In the genomic region with DNA sequence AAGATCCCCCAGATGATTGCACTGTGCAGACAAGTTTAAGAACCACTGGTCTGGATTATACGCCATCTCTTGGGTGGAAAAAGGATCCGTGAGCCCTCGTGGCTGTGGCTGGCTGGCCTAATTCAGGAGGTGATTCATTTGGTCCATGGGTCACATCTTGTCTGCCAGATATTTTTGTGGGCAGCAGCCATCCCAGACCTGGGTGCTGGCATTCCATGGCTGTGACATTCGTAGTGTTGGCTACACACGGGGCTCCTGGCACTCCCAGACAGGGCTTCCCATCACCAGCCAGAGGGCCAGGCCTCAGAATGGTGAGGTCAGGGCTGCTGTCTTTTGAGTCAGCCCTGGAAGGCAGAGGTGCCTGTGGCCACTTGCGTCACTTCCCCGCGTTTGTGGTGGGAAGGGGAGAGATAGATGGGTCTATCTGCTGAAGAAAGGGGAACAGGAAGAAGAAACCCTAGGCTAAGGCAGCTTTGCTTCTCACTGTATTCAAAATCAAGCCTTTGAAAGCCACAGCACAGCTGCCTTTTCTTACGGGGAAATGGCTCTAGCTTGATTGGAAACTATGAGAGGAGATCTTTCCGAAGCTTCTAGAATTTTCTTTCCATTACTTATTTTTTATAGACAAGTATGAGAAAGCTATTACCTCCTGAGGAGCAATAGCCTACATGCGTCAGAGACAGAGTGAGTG, we compare ENCODE assay signal across 1 cellular context.
TF ChIP-seq lines count a peak whose summit lies in the region.

No MANE protein-coding gene starts in this region.

TF ChIP-seq in K562, 482 proteins besides CTCF, POLR2A, EP300 and RAD21 (continued from another document and continues in another):
- TF ChIP-seq, protein P1, sequence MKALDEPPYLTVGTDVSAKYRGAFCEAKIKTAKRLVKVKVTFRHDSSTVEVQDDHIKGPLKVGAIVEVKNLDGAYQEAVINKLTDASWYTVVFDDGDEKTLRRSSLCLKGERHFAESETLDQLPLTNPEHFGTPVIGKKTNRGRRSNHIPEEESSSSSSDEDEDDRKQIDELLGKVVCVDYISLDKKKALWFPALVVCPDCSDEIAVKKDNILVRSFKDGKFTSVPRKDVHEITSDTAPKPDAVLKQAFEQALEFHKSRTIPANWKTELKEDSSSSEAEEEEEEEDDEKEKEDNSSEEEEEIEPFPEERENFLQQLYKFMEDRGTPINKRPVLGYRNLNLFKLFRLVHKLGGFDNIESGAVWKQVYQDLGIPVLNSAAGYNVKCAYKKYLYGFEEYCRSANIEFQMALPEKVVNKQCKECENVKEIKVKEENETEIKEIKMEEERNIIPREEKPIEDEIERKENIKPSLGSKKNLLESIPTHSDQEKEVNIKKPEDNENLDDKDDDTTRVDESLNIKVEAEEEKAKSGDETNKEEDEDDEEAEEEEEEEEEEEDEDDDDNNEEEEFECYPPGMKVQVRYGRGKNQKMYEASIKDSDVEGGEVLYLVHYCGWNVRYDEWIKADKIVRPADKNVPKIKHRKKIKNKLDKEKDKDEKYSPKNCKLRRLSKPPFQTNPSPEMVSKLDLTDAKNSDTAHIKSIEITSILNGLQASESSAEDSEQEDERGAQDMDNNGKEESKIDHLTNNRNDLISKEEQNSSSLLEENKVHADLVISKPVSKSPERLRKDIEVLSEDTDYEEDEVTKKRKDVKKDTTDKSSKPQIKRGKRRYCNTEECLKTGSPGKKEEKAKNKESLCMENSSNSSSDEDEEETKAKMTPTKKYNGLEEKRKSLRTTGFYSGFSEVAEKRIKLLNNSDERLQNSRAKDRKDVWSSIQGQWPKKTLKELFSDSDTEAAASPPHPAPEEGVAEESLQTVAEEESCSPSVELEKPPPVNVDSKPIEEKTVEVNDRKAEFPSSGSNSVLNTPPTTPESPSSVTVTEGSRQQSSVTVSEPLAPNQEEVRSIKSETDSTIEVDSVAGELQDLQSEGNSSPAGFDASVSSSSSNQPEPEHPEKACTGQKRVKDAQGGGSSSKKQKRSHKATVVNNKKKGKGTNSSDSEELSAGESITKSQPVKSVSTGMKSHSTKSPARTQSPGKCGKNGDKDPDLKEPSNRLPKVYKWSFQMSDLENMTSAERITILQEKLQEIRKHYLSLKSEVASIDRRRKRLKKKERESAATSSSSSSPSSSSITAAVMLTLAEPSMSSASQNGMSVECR (CRISPR knock-in tag; IDR thresholded peaks at IDR 0.05), result no peak
- TF ChIP-seq NBN (IDR thresholded peaks at IDR 0.05; ENCODE audit: low read depth), result no peak
- no peak for TF ChIP-seq GATA2 (CRISPR knock-in tag; IDR thresholded peaks at IDR 0.05)
- TF ChIP-seq PTBP1 (IDR thresholded peaks at IDR 0.05; ENCODE audit: low read depth, low read length), result no peak
- TF ChIP-seq CBX1 (IDR thresholded peaks at IDR 0.05; ENCODE audit: low read depth), result no peak
- TF ChIP-seq, protein P2, sequence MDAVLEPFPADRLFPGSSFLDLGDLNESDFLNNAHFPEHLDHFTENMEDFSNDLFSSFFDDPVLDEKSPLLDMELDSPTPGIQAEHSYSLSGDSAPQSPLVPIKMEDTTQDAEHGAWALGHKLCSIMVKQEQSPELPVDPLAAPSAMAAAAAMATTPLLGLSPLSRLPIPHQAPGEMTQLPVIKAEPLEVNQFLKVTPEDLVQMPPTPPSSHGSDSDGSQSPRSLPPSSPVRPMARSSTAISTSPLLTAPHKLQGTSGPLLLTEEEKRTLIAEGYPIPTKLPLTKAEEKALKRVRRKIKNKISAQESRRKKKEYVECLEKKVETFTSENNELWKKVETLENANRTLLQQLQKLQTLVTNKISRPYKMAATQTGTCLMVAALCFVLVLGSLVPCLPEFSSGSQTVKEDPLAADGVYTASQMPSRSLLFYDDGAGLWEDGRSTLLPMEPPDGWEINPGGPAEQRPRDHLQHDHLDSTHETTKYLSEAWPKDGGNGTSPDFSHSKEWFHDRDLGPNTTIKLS (IDR thresholded peaks at IDR 0.05; ENCODE audit: borderline replicate concordance, low read depth), result no peak
- TF ChIP-seq, protein P3, sequence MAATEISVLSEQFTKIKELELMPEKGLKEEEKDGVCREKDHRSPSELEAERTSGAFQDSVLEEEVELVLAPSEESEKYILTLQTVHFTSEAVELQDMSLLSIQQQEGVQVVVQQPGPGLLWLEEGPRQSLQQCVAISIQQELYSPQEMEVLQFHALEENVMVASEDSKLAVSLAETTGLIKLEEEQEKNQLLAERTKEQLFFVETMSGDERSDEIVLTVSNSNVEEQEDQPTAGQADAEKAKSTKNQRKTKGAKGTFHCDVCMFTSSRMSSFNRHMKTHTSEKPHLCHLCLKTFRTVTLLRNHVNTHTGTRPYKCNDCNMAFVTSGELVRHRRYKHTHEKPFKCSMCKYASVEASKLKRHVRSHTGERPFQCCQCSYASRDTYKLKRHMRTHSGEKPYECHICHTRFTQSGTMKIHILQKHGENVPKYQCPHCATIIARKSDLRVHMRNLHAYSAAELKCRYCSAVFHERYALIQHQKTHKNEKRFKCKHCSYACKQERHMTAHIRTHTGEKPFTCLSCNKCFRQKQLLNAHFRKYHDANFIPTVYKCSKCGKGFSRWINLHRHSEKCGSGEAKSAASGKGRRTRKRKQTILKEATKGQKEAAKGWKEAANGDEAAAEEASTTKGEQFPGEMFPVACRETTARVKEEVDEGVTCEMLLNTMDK (IDR thresholded peaks at IDR 0.05; ENCODE audit: borderline replicate concordance, insufficient read depth, low read depth, low read length, poor library complexity, severe bottlenecking), result no peak
- TF ChIP-seq, protein P4, sequence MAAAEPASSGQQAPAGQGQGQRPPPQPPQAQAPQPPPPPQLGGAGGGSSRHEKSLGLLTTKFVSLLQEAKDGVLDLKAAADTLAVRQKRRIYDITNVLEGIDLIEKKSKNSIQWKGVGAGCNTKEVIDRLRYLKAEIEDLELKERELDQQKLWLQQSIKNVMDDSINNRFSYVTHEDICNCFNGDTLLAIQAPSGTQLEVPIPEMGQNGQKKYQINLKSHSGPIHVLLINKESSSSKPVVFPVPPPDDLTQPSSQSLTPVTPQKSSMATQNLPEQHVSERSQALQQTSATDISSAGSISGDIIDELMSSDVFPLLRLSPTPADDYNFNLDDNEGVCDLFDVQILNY (CRISPR knock-in tag; IDR thresholded peaks at IDR 0.05), result no peak
- TF ChIP-seq, protein P5, sequence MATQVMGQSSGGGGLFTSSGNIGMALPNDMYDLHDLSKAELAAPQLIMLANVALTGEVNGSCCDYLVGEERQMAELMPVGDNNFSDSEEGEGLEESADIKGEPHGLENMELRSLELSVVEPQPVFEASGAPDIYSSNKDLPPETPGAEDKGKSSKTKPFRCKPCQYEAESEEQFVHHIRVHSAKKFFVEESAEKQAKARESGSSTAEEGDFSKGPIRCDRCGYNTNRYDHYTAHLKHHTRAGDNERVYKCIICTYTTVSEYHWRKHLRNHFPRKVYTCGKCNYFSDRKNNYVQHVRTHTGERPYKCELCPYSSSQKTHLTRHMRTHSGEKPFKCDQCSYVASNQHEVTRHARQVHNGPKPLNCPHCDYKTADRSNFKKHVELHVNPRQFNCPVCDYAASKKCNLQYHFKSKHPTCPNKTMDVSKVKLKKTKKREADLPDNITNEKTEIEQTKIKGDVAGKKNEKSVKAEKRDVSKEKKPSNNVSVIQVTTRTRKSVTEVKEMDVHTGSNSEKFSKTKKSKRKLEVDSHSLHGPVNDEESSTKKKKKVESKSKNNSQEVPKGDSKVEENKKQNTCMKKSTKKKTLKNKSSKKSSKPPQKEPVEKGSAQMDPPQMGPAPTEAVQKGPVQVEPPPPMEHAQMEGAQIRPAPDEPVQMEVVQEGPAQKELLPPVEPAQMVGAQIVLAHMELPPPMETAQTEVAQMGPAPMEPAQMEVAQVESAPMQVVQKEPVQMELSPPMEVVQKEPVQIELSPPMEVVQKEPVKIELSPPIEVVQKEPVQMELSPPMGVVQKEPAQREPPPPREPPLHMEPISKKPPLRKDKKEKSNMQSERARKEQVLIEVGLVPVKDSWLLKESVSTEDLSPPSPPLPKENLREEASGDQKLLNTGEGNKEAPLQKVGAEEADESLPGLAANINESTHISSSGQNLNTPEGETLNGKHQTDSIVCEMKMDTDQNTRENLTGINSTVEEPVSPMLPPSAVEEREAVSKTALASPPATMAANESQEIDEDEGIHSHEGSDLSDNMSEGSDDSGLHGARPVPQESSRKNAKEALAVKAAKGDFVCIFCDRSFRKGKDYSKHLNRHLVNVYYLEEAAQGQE (CRISPR knock-in tag; IDR thresholded peaks at IDR 0.05; ENCODE audit: low read depth), result no peak; the same call in 1 of the 2 replicates
- TF ChIP-seq GABPB1 (CRISPR knock-in tag; IDR thresholded peaks at IDR 0.05), result peak; percentile 83
- TF ChIP-seq, protein P6, sequence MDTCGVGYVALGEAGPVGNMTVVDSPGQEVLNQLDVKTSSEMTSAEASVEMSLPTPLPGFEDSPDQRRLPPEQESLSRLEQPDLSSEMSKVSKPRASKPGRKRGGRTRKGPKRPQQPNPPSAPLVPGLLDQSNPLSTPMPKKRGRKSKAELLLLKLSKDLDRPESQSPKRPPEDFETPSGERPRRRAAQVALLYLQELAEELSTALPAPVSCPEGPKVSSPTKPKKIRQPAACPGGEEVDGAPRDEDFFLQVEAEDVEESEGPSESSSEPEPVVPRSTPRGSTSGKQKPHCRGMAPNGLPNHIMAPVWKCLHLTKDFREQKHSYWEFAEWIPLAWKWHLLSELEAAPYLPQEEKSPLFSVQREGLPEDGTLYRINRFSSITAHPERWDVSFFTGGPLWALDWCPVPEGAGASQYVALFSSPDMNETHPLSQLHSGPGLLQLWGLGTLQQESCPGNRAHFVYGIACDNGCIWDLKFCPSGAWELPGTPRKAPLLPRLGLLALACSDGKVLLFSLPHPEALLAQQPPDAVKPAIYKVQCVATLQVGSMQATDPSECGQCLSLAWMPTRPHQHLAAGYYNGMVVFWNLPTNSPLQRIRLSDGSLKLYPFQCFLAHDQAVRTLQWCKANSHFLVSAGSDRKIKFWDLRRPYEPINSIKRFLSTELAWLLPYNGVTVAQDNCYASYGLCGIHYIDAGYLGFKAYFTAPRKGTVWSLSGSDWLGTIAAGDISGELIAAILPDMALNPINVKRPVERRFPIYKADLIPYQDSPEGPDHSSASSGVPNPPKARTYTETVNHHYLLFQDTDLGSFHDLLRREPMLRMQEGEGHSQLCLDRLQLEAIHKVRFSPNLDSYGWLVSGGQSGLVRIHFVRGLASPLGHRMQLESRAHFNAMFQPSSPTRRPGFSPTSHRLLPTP (IDR thresholded peaks at IDR 0.05; ENCODE audit: borderline replicate concordance, extremely low read depth, insufficient read length), result no peak
- TF ChIP-seq, protein P7, sequence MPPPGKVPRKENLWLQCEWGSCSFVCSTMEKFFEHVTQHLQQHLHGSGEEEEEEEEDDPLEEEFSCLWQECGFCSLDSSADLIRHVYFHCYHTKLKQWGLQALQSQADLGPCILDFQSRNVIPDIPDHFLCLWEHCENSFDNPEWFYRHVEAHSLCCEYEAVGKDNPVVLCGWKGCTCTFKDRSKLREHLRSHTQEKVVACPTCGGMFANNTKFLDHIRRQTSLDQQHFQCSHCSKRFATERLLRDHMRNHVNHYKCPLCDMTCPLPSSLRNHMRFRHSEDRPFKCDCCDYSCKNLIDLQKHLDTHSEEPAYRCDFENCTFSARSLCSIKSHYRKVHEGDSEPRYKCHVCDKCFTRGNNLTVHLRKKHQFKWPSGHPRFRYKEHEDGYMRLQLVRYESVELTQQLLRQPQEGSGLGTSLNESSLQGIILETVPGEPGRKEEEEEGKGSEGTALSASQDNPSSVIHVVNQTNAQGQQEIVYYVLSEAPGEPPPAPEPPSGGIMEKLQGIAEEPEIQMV (tag; conservative IDR thresholded peaks at IDR 0.05; ENCODE audit: low read depth), result no peak
- no peak for TF ChIP-seq CBFB (CRISPR knock-in tag; IDR thresholded peaks at IDR 0.05)
- TF ChIP-seq BMI1 (IDR thresholded peaks at IDR 0.05; ENCODE audit: low read length), result no peak
- TF ChIP-seq, protein P8, sequence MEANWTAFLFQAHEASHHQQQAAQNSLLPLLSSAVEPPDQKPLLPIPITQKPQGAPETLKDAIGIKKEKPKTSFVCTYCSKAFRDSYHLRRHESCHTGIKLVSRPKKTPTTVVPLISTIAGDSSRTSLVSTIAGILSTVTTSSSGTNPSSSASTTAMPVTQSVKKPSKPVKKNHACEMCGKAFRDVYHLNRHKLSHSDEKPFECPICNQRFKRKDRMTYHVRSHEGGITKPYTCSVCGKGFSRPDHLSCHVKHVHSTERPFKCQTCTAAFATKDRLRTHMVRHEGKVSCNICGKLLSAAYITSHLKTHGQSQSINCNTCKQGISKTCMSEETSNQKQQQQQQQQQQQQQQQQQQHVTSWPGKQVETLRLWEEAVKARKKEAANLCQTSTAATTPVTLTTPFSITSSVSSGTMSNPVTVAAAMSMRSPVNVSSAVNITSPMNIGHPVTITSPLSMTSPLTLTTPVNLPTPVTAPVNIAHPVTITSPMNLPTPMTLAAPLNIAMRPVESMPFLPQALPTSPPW (CRISPR knock-in tag; IDR thresholded peaks at IDR 0.05), result no peak
- TF ChIP-seq CCAR2 (IDR thresholded peaks at IDR 0.05; ENCODE audit: low read depth, low read length), result no peak
- TF ChIP-seq DPF2 (IDR thresholded peaks at IDR 0.05), result 0 out of 2 replicates have a peak, but pooled peaks have one; percentile 23
- TF ChIP-seq PYGO2 (tag; IDR thresholded peaks at IDR 0.05), result no peak
- TF ChIP-seq MCM7 (IDR thresholded peaks at IDR 0.05), result no peak
- no peak for TF ChIP-seq SMAD1 (IDR thresholded peaks at IDR 0.05; ENCODE audit: low read depth, low read length, partially characterized antibody)
- no peak for TF ChIP-seq MTA3 (IDR thresholded peaks at IDR 0.05; ENCODE audit: borderline replicate concordance)
- TF ChIP-seq, protein P9, sequence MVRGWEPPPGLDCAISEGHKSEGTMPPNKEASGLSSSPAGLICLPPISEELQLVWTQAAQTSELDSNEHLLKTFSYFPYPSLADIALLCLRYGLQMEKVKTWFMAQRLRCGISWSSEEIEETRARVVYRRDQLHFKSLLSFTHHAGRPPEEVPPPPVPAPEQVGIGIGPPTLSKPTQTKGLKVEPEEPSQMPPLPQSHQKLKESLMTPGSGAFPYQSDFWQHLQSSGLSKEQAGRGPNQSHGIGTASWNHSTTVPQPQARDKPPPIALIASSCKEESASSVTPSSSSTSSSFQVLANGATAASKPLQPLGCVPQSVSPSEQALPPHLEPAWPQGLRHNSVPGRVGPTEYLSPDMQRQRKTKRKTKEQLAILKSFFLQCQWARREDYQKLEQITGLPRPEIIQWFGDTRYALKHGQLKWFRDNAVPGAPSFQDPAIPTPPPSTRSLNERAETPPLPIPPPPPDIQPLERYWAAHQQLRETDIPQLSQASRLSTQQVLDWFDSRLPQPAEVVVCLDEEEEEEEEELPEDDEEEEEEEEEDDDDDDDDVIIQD (CRISPR knock-in tag; IDR thresholded peaks at IDR 0.05), result no peak
- no peak for TF ChIP-seq ZBED1 (IDR thresholded peaks at IDR 0.05)
- TF ChIP-seq, protein P10, sequence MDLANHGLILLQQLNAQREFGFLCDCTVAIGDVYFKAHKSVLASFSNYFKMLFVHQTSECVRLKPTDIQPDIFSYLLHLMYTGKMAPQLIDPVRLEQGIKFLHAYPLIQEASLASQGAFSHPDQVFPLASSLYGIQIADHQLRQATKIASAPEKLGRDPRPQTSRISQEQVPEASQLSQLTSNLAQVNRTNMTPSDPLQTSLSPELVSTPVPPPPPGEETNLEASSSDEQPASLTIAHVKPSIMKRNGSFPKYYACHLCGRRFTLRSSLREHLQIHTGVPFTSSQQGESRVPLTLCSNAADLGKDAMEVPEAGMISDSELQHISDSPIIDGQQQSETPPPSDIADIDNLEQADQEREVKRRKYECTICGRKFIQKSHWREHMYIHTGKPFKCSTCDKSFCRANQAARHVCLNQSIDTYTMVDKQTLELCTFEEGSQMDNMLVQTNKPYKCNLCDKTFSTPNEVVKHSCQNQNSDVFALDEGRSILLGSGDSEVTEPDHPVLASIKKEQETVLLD (IDR thresholded peaks at IDR 0.05), result no peak
- TF ChIP-seq NR3C1 (CRISPR knock-in tag; IDR thresholded peaks at IDR 0.05), result no peak
- no peak for TF ChIP-seq NCOA2 (IDR thresholded peaks at IDR 0.05; ENCODE audit: partially characterized antibody in 2 of 2)
